ENCODE assay signal across 1 cellular context in genomic region chr2:32627901-32628645, GRCh38.
A peak's percentile ranks its signal among the peaks of the same experiment; 100 is the strongest.
TF ChIP-seq lines count a peak whose summit lies in the region.

Gene TTC27 (plus strand): TSS chr2:32628050. CDS start chr2:32628293, 243 bp downstream.

TF ChIP-seq in HepG2, 621 proteins besides CTCF, POLR2A, EP300 and RAD21 (continued from another document and continues in another):
- TF ChIP-seq KLF6 (CRISPR knock-in tag; IDR thresholded peaks at IDR 0.05) = peak; percentile 78; the same call in 1 of the 2 replicates
- TF ChIP-seq CREBL2 (CRISPR knock-in tag; IDR thresholded peaks at IDR 0.05; ENCODE audit: borderline replicate concordance) = no peak
- TF ChIP-seq FOXO4 (CRISPR knock-in tag; conservative IDR thresholded peaks at IDR 0.05) = no peak
- TF ChIP-seq NR3C1 (CRISPR knock-in tag; IDR thresholded peaks at IDR 0.05) = no peak
- TF ChIP-seq ZNF768 (CRISPR knock-in tag; IDR thresholded peaks at IDR 0.05) = peak; percentile 91
- no peak for TF ChIP-seq MBNL3 (CRISPR knock-in tag; conservative IDR thresholded peaks at IDR 0.05)
- peak; percentile 76; the same call in 1 of the 2 replicates for TF ChIP-seq ZBTB39 (CRISPR knock-in tag; IDR thresholded peaks at IDR 0.05)
- peak; percentile 46; the same call in 1 of the 2 replicates for TF ChIP-seq ZNF816 (CRISPR knock-in tag; IDR thresholded peaks at IDR 0.05; ENCODE audit: borderline replicate concordance)
- TF ChIP-seq ZNF652 (CRISPR knock-in tag; IDR thresholded peaks at IDR 0.05; ENCODE audit: borderline replicate concordance, low read depth) = peak; percentile 29; the same call in 1 of the 2 replicates
- TF ChIP-seq ATF7-NPFF (CRISPR knock-in tag; IDR thresholded peaks at IDR 0.05; ENCODE audit: low read depth) = peak; percentile 76
- no peak for TF ChIP-seq ZNF180 (CRISPR knock-in tag; IDR thresholded peaks at IDR 0.05; ENCODE audit: borderline replicate concordance, low read depth)
- peak; percentile 29; the same call in 1 of the 2 replicates for TF ChIP-seq CHD2 (IDR thresholded peaks at IDR 0.05; ENCODE audit: low read depth, low read length)
- TF ChIP-seq KIAA2018 (CRISPR knock-in tag; IDR thresholded peaks at IDR 0.05; ENCODE audit: borderline replicate concordance) = no peak
- peak; percentile 92 for TF ChIP-seq SP4 (CRISPR knock-in tag; IDR thresholded peaks at IDR 0.05)
- TF ChIP-seq CBFB (CRISPR knock-in tag; IDR thresholded peaks at IDR 0.05) = peak; percentile 58; the same call in 1 of the 2 replicates
- TF ChIP-seq HNRNPL (IDR thresholded peaks at IDR 0.05; ENCODE audit: low read depth, low read length) = 0 out of 2 replicates have a peak, but pooled peaks have one; percentile 64
- peak; percentile 89; the same call in 1 of the 2 replicates for TF ChIP-seq ZNF136 (CRISPR knock-in tag; IDR thresholded peaks at IDR 0.05; ENCODE audit: low read depth)
- TF ChIP-seq MAZ (IDR thresholded peaks at IDR 0.05; ENCODE audit: borderline replicate concordance, low read depth, low read length) = peak; percentile 82
- no peak for TF ChIP-seq MAZ (CRISPR knock-in tag; IDR thresholded peaks at IDR 0.05; ENCODE audit: low read depth)
- TF ChIP-seq MED8 (CRISPR knock-in tag; IDR thresholded peaks at IDR 0.05; ENCODE audit: insufficient replicate concordance) = peak; percentile 56
- no peak for TF ChIP-seq ZNF510 (CRISPR knock-in tag; IDR thresholded peaks at IDR 0.05; ENCODE audit: low read depth)
- peak; percentile 94 for TF ChIP-seq BCL3 (CRISPR knock-in tag; IDR thresholded peaks at IDR 0.05)
- no peak for TF ChIP-seq ZNF354B (CRISPR knock-in tag; IDR thresholded peaks at IDR 0.05)
- peak; percentile 99 for TF ChIP-seq YY1 (IDR thresholded peaks at IDR 0.05; ENCODE audit: insufficient read depth, insufficient replicate concordance, low read depth, low read length)
- no peak for TF ChIP-seq ZNF34 (CRISPR knock-in tag; IDR thresholded peaks at IDR 0.05; ENCODE audit: borderline replicate concordance)
- 0 out of 2 replicates have a peak, but pooled peaks have one; percentile 45 for TF ChIP-seq KDM3A (CRISPR knock-in tag; IDR thresholded peaks at IDR 0.05; ENCODE audit: low read depth)
- TF ChIP-seq ZNF343 (CRISPR knock-in tag; IDR thresholded peaks at IDR 0.05) = no peak; the same call in 1 of the 2 replicates
- TF ChIP-seq ATF6 (CRISPR knock-in tag; conservative IDR thresholded peaks at IDR 0.05) = no peak
- TF ChIP-seq MTF2 (CRISPR knock-in tag; IDR thresholded peaks at IDR 0.05; ENCODE audit: borderline replicate concordance) = peak; percentile 47; the same call in 1 of the 2 replicates
- no peak for TF ChIP-seq ZHX2 (IDR thresholded peaks at IDR 0.05; ENCODE audit: low read depth)
- TF ChIP-seq ZHX2 (CRISPR knock-in tag; IDR thresholded peaks at IDR 0.05; ENCODE audit: borderline replicate concordance) = no peak
- peak; percentile 29; the same call in 1 of the 2 replicates for TF ChIP-seq SOX5 (CRISPR knock-in tag; IDR thresholded peaks at IDR 0.05; ENCODE audit: borderline replicate concordance)
- no peak for TF ChIP-seq ZBTB7A (CRISPR knock-in tag; IDR thresholded peaks at IDR 0.05)
- 0 out of 2 replicates have a peak, but pooled peaks have one; percentile 30 for TF ChIP-seq HMG20B (CRISPR knock-in tag; conservative IDR thresholded peaks at IDR 0.05)
- TF ChIP-seq SNAI1 (CRISPR knock-in tag; IDR thresholded peaks at IDR 0.05; ENCODE audit: borderline replicate concordance) = no peak; the same call in 1 of the 2 replicates
- TF ChIP-seq TRIM24 (CRISPR knock-in tag; IDR thresholded peaks at IDR 0.05) = no peak
- no peak for TF ChIP-seq HHEX (CRISPR knock-in tag; IDR thresholded peaks at IDR 0.05)
- no peak for TF ChIP-seq ZNF33A (CRISPR knock-in tag; IDR thresholded peaks at IDR 0.05; ENCODE audit: borderline replicate concordance)
- no peak; the same call in 1 of the 2 replicates for TF ChIP-seq ZNF30 (CRISPR knock-in tag; IDR thresholded peaks at IDR 0.05)
- peak; percentile 97 for TF ChIP-seq SAP130 (CRISPR knock-in tag; IDR thresholded peaks at IDR 0.05; ENCODE audit: low read depth)
- peak; percentile 85; the same call in 1 of the 2 replicates for TF ChIP-seq SMAD9 (CRISPR knock-in tag; IDR thresholded peaks at IDR 0.05)
